Comparison of ENCODE assay signal across 25 cellular contexts in the genomic region with DNA sequence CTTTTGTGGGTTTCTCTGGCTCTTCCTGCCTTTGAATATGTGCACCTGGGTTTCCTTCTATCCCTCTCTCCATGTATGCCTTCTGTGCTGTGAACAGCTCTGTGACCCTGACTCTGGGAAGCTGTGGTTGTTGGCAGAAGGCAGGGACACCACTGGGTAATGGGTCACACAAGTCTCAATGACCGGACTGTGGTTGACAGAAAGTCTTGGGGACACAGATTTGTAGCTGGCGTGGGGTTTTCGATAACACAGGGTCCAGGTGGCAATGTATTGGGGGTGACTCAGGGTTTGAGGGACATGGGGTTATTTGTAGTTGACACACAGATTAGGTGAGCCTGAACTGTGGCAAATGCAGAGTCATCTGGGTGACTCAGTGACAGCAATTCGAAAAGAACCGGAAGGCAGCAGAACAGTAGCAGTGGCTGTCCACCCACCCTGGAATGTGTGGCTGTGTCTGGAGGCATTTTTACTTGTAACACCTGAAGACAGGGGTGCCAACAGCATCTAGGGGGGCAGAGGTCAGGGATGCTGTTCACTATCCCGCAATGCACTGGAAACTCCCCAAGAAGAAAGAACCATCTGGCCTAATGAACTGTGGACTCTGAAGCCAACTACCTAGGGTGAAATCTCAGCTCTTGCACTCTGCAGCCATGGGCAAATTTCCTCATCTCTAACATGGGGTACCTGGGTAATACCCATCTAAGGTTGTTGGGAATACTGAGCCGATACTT. TPM values are rescaled to one million over a fixed set of nuclear protein-coding genes. Genes with fewer than 3 reads are reported as not detected.
DNase-seq lines count a peak whose midpoint lies in the region; ATAC-seq, FAIRE-seq and TF ChIP-seq lines count a peak whose summit lies in the region.
"Had no signal": no experiment of that assay in that cellular context is flagged by ENCODE, and none has a peak within 500 bp of the region (broad histone marks: within the 10 kb centered on the region; RNA-seq: fewer than 3 reads in every experiment).

No MANE protein-coding gene starts in this region.

- H2BK5ac ChIP-seq in mesendoderm (ENCODE audit: low read length) = no peak overlapping the region

- H3K27me3 ChIP-seq in mesendoderm (ENCODE audit: insufficient read depth, low read length, poor library complexity) = no peaks in the 10 kb centered on the region

- H3K4me3 ChIP-seq in A549 = no peak overlapping the region
- no peak overlapping the region for H3K4me3 ChIP-seq in mesendoderm (ENCODE audit: low read length)
- H3K4me3 ChIP-seq: psoas muscle had no signal

- DNase-seq in A549 (ENCODE audit: low read depth in 1 of 2, low spot score in 1 of 2) (no peak), G401 (ENCODE audit: low spot score) (peak; percentile 7), iris pigment epithelial cell (ENCODE audit: low read depth) (peak; percentile 6), midbrain (lab: John Stamatoyannopoulos, UW) (no peak), mesendoderm (no peak)
- DNase-seq in stimulated activated CD4-positive, alpha-beta T cell treated with anti-CD3 and anti-CD28 coated beads, Interleukin-4, amount 100 ng/mL, for 1 hour = no peak
- DNase-seq: activated CD8-positive, alpha-beta T cell treated with anti-CD3 and anti-CD28 coated beads, Interleukin-2, amount 10 ng/mL, durations not matched to agents 7 days and 5 days; activated naive CD4-positive, alpha-beta T cell treated with anti-CD3 and anti-CD28 coated beads for 36 hours; activated T-cell treated with anti-CD3 and anti-CD28 coated beads, Interleukin-2, amount 50 U/mL, for 4 hours; anterior cingulate cortex; C1 segment of cervical spinal cord; cerebellar nuclear complex; effector CD4-positive, alpha-beta T cell; NCI-H1092; NCI-H2029; NCI-H345; psoas muscle; small intestine; stimulated activated CD4-positive, alpha-beta T cell treated with anti-CD3 and anti-CD28 coated beads, Interleukin-4, amount 100 ng/mL, for 4 hours; T-helper 2 cell had no signal

- H3K4me1 Mint-ChIP-seq in activated T-helper 17 cell treated with anti-CD3 and anti-CD28 coated beads, Interleukin-2, amount 50 U/mL, for 72 hours = peaks cover 13% of the 10 kb centered on the region

- H4K5ac ChIP-seq in mesendoderm (ENCODE audit: low read length) = no peak overlapping the region

- no peaks in the 10 kb centered on the region for H3K79me1 ChIP-seq in mesendoderm (ENCODE audit: low read length)

- no peaks in the 10 kb centered on the region for H3K79me2 ChIP-seq in mesendoderm (ENCODE audit: control insufficient read depth, insufficient read depth, low read length)

- peak overlapping the region; percentile 11; the same call in 1 of the 3 replicates for H3K4me2 ChIP-seq in A549
- H3K4me2 ChIP-seq in mesendoderm (ENCODE audit: low read length) = no peak overlapping the region
- H3K4me2 ChIP-seq: KMS-11 had no signal

- CTCF ChIA-PET in A549 (lab: Yijun Ruan, JAX) = interaction anchor here (0.7 to 12.3 kb wide), 3 partner anchors 9 to 38 kb away, joined by 3 to 148 read pairs (median 3); no protein-coding TSS in a partner anchor

- ATAC-seq in A549 (no peak), HG02870 (IDR thresholded peaks at IDR 0.05; ENCODE audit: unreplicated experiment) (no peak)
- ATAC-seq in activated T-helper 17 cell treated with anti-CD3 and anti-CD28 coated beads, Interleukin-2, amount 50 U/mL, for 72 hours (replicated peaks) = peak; percentile 55
- ATAC-seq: activated CD8-positive, alpha-beta T cell treated with anti-CD3 and anti-CD28 coated beads, Interleukin-2, amount 10 ng/mL, durations not matched to agents 7 days and 5 days; activated T-cell treated with anti-CD3 and anti-CD28 coated beads, Interleukin-2, amount 50 U/mL, for 4 hours; psoas muscle had no signal

- H3K27ac ChIP-seq in A549 = peak overlapping the region; percentile 15 to 66; a peak in 4 of 6 replicates
- no peak overlapping the region for H3K27ac ChIP-seq in mesendoderm (ENCODE audit: low read depth, low read length)
- H3K27ac ChIP-seq: KMS-11, psoas muscle had no signal

- no peak for TF ChIP-seq POLR2A in A549 (IDR thresholded peaks at IDR 0.05; ENCODE audit: low read length)

- H4K8ac ChIP-seq in mesendoderm (ENCODE audit: low read depth, low read length) = no peak overlapping the region

- H3K27me3 Mint-ChIP-seq in activated T-helper 17 cell treated with anti-CD3 and anti-CD28 coated beads, Interleukin-2, amount 50 U/mL, for 72 hours = peaks cover 8% of the 10 kb centered on the region

- no peak for TF ChIP-seq CTCF in A549 (IDR thresholded peaks at IDR 0.05)

- no peaks in the 10 kb centered on the region for H3K36me3 Mint-ChIP-seq in activated T-helper 17 cell treated with anti-CD3 and anti-CD28 coated beads, Interleukin-2, amount 50 U/mL, for 72 hours (ENCODE audit: low read depth)
- H3K36me3 Mint-ChIP-seq: mesothelial cell of epicardium had no signal

- H3K27ac Mint-ChIP-seq in activated T-helper 17 cell treated with anti-CD3 and anti-CD28 coated beads, Interleukin-2, amount 50 U/mL, for 72 hours = no peak overlapping the region
- H3K27ac Mint-ChIP-seq: activated CD8-positive, alpha-beta T cell treated with anti-CD3 and anti-CD28 coated beads, Interleukin-2, amount 10 ng/mL, durations not matched to agents 7 days and 5 days; activated naive CD4-positive, alpha-beta T cell treated with anti-CD3 and anti-CD28 coated beads for 36 hours; mesothelial cell of epicardium had no signal

- H3K36me3 ChIP-seq in mesendoderm (ENCODE audit: control insufficient read depth, insufficient read depth, low read length) = no peaks in the 10 kb centered on the region

- H3K4me1 ChIP-seq in A549 = peaks cover 30% of the 10 kb centered on the region
- no peaks in the 10 kb centered on the region for H3K4me1 ChIP-seq in mesendoderm (ENCODE audit: control insufficient read depth, low read depth, low read length)
- H3K4me1 ChIP-seq: psoas muscle had no signal

- no peak overlapping the region for H3K56ac ChIP-seq in mesendoderm (ENCODE audit: low read length)

- H3K9ac ChIP-seq in mesendoderm (ENCODE audit: low read length) = no peak overlapping the region
- H3K9ac ChIP-seq: KMS-11 had no signal

- H2BK120ac ChIP-seq in mesendoderm (ENCODE audit: low read depth, low read length) = no peak overlapping the region

- in situ Hi-C loops in G401 (cut with HindIII; ENCODE audit: low sequenced_read_pairs) = loop anchor here (10.0 kb wide), 1 partner anchor 69 kb away; the partner anchor contains the start of genes ATP6V0B, B4GALT2 and DPH2

- no peak for TF ChIP-seq EP300 in A549 (IDR thresholded peaks at IDR 0.05)

- H2BK15ac ChIP-seq in mesendoderm (replicated peaks; ENCODE audit: low read depth) = no peak overlapping the region

- H3K18ac ChIP-seq in mesendoderm (ENCODE audit: low read length) = no peak overlapping the region

- POLR2A ChIA-PET in A549 (lab: Yijun Ruan, JAX) = no interaction called here

- H3K9me3 Mint-ChIP-seq in activated T-helper 17 cell treated with anti-CD3 and anti-CD28 coated beads, Interleukin-2, amount 50 U/mL, for 72 hours = no peaks in the 10 kb centered on the region
- H3K9me3 Mint-ChIP-seq: activated naive CD4-positive, alpha-beta T cell treated with anti-CD3 and anti-CD28 coated beads for 36 hours; activated T-cell treated with anti-CD3 and anti-CD28 coated beads, Interleukin-2, amount 50 U/mL, for 4 hours; mesothelial cell of epicardium had no signal

- H3K4me3 Mint-ChIP-seq in activated T-helper 17 cell treated with anti-CD3 and anti-CD28 coated beads, Interleukin-2, amount 50 U/mL, for 72 hours = no peak overlapping the region
- H3K4me3 Mint-ChIP-seq: activated CD8-positive, alpha-beta T cell treated with anti-CD3 and anti-CD28 coated beads, Interleukin-2, amount 10 ng/mL, durations not matched to agents 7 days and 5 days; activated naive CD4-positive, alpha-beta T cell treated with anti-CD3 and anti-CD28 coated beads for 36 hours; activated T-cell treated with anti-CD3 and anti-CD28 coated beads, Interleukin-2, amount 50 U/mL, for 4 hours; mesothelial cell of epicardium had no signal

- no peak overlapping the region for H3K23ac ChIP-seq in mesendoderm (ENCODE audit: low read length)

- H3K9me3 ChIP-seq in A549 = no peaks in the 10 kb centered on the region
- H3K9me3 ChIP-seq: psoas muscle had no signal

- WGBS in A549 (ENCODE audit: missing lambda C conversion rate) = 72% methylated on average over 7 of the region's 7 CpGs
- WGBS in mesendoderm (ENCODE audit: extremely low coverage, insufficient coverage, low lambda C conversion rate) = no CpG with 5 or more reads among the region's 7 CpGs

- FAIRE-seq in A549 (lab: Jason Lieb, UNC) = no peak
- FAIRE-seq: GM12892, small intestine had no signal

- H3K4ac ChIP-seq in mesendoderm (ENCODE audit: low read depth, low read length) = no peak overlapping the region

- no peak overlapping the region for H2AK5ac ChIP-seq in mesendoderm (ENCODE audit: low read length)

- no peak for TF ChIP-seq RAD21 in A549 (conservative IDR thresholded peaks at IDR 0.05 in 1 of 2, IDR thresholded peaks at IDR 0.05 in 1 of 2)

TF ChIP-seq in A549, 52 proteins besides CTCF, POLR2A, EP300 and RAD21 (continues in another document):
- TF ChIP-seq RCOR1 (IDR thresholded peaks at IDR 0.05; ENCODE audit: low read depth, low read length) (no peak), MYC (IDR thresholded peaks at IDR 0.05; ENCODE audit: borderline replicate concordance, low read length) (no peak), NPAS2 (CRISPR knock-in tag; IDR thresholded peaks at IDR 0.05; ENCODE audit: borderline replicate concordance) (no peak), JUN (IDR thresholded peaks at IDR 0.05) (no peak), CHD4 (IDR thresholded peaks at IDR 0.05; ENCODE audit: borderline replicate concordance) (no peak)

RNA-seq across cellular contexts. Expression of gene SLC6A9, which starts 13.0 kb away (rescaled TPM):
- polyA plus RNA-seq in A549 (2011; rRNA removed) = 9.0 and 10.5 TPM in 2 replicates
- 6.4 and 8.3 TPM in 2 replicates for polyA plus RNA-seq in A549 (2012; cell fraction: cytosol; rRNA removed)
- 15.9 and 22.1 TPM in 2 replicates for polyA plus RNA-seq in A549 (2012; cell fraction: nucleus; rRNA removed)
- polyA plus RNA-seq in A549 (2017; fragmentation: RNase III; extraction: RNeasy Plus Mini Kit Qiagen cat#74134 plus additional on column Dnase treatment) = 11.1 to 17.7 TPM (median 17.3 TPM) in 3 replicates
- 22.0 and 24.1 TPM in 2 replicates for polyA minus RNA-seq in A549 (2011; rRNA and poly(A)+ RNA removed)
- total RNA-seq in G401 (2014; rRNA removed; shearing (Covaris generic)) = 0.55 and 1.7 TPM in 2 replicates
- 1 to 10 TPM in 1 of 2 donors, under 1 TPM in 1; 0.87 to 2.8 TPM for total RNA-seq in activated T-helper 17 cell treated with anti-CD3 and anti-CD28 coated beads, Interleukin-2, amount 50 U/mL, for 72 hours
- polyA plus RNA-seq in mesendoderm (2013, experiment 1 of 2) = 16.1 TPM
- polyA plus RNA-seq in mesendoderm (2013, experiment 2 of 2) = 15.8 TPM

RNA-seq across cellular contexts. Expression of gene CCDC24, which starts 52.8 kb away (rescaled TPM):
- polyA plus RNA-seq in A549 (2011; rRNA removed) = 2.0 and 2.9 TPM in 2 replicates
- 3.5 and 5.4 TPM in 2 replicates for polyA plus RNA-seq in A549 (2012; cell fraction: cytosol; rRNA removed)
- 12.0 and 17.8 TPM in 2 replicates for polyA plus RNA-seq in A549 (2012; cell fraction: nucleus; rRNA removed)
- polyA plus RNA-seq in A549 (2017; fragmentation: RNase III; extraction: RNeasy Plus Mini Kit Qiagen cat#74134 plus additional on column Dnase treatment) = 9.3 to 12.5 TPM (median 10.2 TPM) in 3 replicates
- 2.0 and 2.4 TPM in 2 replicates for polyA minus RNA-seq in A549 (2011; rRNA and poly(A)+ RNA removed)
- 2.2 and 8.1 TPM in 2 replicates for total RNA-seq in G401 (2014; rRNA removed; shearing (Covaris generic))
- total RNA-seq in activated T-helper 17 cell treated with anti-CD3 and anti-CD28 coated beads, Interleukin-2, amount 50 U/mL, for 72 hours = 1 to 10 TPM in 1 of 2 donors, under 1 TPM in 1; 0.95 to 2.6 TPM
- polyA plus RNA-seq in mesendoderm (2013, experiment 1 of 2) = 4.0 TPM
- 5.2 TPM for polyA plus RNA-seq in mesendoderm (2013, experiment 2 of 2)

Comparison
In these comparisons a context has a peak if more than half of its experiments do, and no peak if none do; other contexts are left out.
1. DNase-seq: peak in G401 (single experiment) and iris pigment epithelial cell (single experiment); none in A549 (0 of 2), midbrain (single experiment), mesendoderm (single experiment) and stimulated activated CD4-positive, alpha-beta T cell treated with anti-CD3 and anti-CD28 coated beads, Interleukin-4, amount 100 ng/mL, for 1 hour (single experiment).